ENCODE assay signal across 33 cellular contexts in genomic region chr11:119928047-119928446, GRCh38.
"Had no signal": no experiment of that assay in that cellular context is flagged by ENCODE, and none has a peak within 500 bp of the region (broad histone marks: within the 10 kb centered on the region; RNA-seq: fewer than 3 reads in every experiment).

No MANE protein-coding gene starts in this region.

- H3K27ac Mint-ChIP-seq: activated B cell treated with CpG ODN at 0.5 μM for 24 hours; activated CD4-positive, alpha-beta memory T cell treated with anti-CD3 and anti-CD28 coated beads, Interleukin-2, amount 10 ng/mL, durations not matched to agents 7 days and 5 days; activated CD8-positive, alpha-beta memory T cell treated with anti-CD3 and anti-CD28 coated beads, Interleukin-2, amount 10 ng/mL, durations not matched to agents 7 days and 5 days; activated naive CD4-positive, alpha-beta T cell treated with anti-CD3 and anti-CD28 coated beads, Interleukin-2, amount 10 ng/mL, durations not matched to agents 7 days and 5 days; activated naive CD8-positive, alpha-beta T cell had no signal

- H3K36me3 Mint-ChIP-seq: activated CD8-positive, alpha-beta memory T cell treated with anti-CD3 and anti-CD28 coated beads, Interleukin-2, amount 10 ng/mL, durations not matched to agents 7 days and 5 days; activated naive CD4-positive, alpha-beta T cell treated with anti-CD3 and anti-CD28 coated beads, Interleukin-2, amount 10 ng/mL, durations not matched to agents 7 days and 5 days; activated naive CD8-positive, alpha-beta T cell had no signal

- H3K4me3 Mint-ChIP-seq: activated B cell treated with CpG ODN at 0.5 μM for 24 hours; activated CD4-positive, alpha-beta memory T cell treated with anti-CD3 and anti-CD28 coated beads, Interleukin-2, amount 10 ng/mL, durations not matched to agents 7 days and 5 days; activated CD8-positive, alpha-beta memory T cell treated with anti-CD3 and anti-CD28 coated beads, Interleukin-2, amount 10 ng/mL, durations not matched to agents 7 days and 5 days; activated naive CD4-positive, alpha-beta T cell treated with anti-CD3 and anti-CD28 coated beads, Interleukin-2, amount 10 ng/mL, durations not matched to agents 7 days and 5 days; activated naive CD8-positive, alpha-beta T cell; central memory CD8-positive, alpha-beta T cell had no signal

- H3K27me3 Mint-ChIP-seq: activated naive CD4-positive, alpha-beta T cell treated with anti-CD3 and anti-CD28 coated beads, Interleukin-2, amount 10 ng/mL, durations not matched to agents 7 days and 5 days had no signal

- H3K9me3 Mint-ChIP-seq: activated B cell treated with CpG ODN at 0.5 μM for 24 hours; activated CD4-positive, alpha-beta memory T cell treated with anti-CD3 and anti-CD28 coated beads, Interleukin-2, amount 10 ng/mL, durations not matched to agents 7 days and 5 days; activated naive CD4-positive, alpha-beta T cell treated with anti-CD3 and anti-CD28 coated beads, Interleukin-2, amount 10 ng/mL, durations not matched to agents 7 days and 5 days; central memory CD8-positive, alpha-beta T cell had no signal

- H3K9me3 ChIP-seq: MG63, SJCRH30 had no signal

- H3K27ac ChIP-seq: brain microvascular endothelial cell, SJCRH30, SK-N-MC, VCaP had no signal

- H3K36me3 ChIP-seq: brain microvascular endothelial cell, MG63, SJCRH30 had no signal

- H3K4me1 Mint-ChIP-seq: activated B cell treated with CpG ODN at 0.5 μM for 24 hours; activated CD4-positive, alpha-beta memory T cell treated with anti-CD3 and anti-CD28 coated beads, Interleukin-2, amount 10 ng/mL, durations not matched to agents 7 days and 5 days; activated CD8-positive, alpha-beta memory T cell treated with anti-CD3 and anti-CD28 coated beads, Interleukin-2, amount 10 ng/mL, durations not matched to agents 7 days and 5 days; activated naive CD4-positive, alpha-beta T cell treated with anti-CD3 and anti-CD28 coated beads, Interleukin-2, amount 10 ng/mL, durations not matched to agents 7 days and 5 days; central memory CD8-positive, alpha-beta T cell had no signal

- DNase-seq: activated B cell treated with CpG ODN at 0.5 μM for 24 hours; activated CD4-positive, alpha-beta memory T cell treated with anti-CD3 and anti-CD28 coated beads, Interleukin-2, amount 10 ng/mL, durations not matched to agents 7 days and 5 days; activated CD4-positive, alpha-beta T cell treated with anti-CD3 and anti-CD28 coated beads for 48 hours; activated CD4-positive, CD25-positive, alpha-beta regulatory T cell treated with anti-CD3 and anti-CD28 coated beads, Interleukin-2, amount 50 U/mL, for 72 hours; activated CD8-positive, alpha-beta memory T cell treated with anti-CD3 and anti-CD28 coated beads for 24 hours; activated CD8-positive, alpha-beta memory T cell treated with anti-CD3 and anti-CD28 coated beads, Interleukin-2, amount 10 ng/mL, durations not matched to agents 7 days and 5 days; activated CD8-positive, alpha-beta memory T cell treated with anti-CD3 and anti-CD28 coated beads, Interleukin-2, amount 50 U/mL, for 48 hours; activated effector memory CD4-positive, alpha-beta T cell treated with Interleukin-2 at 50 U/mL for 16 hours; activated naive CD4-positive, alpha-beta T cell treated with anti-CD3 and anti-CD28 coated beads, Interleukin-2, amount 10 ng/mL, durations not matched to agents 7 days and 5 days; activated T-cell treated with anti-CD3 and anti-CD28 coated beads, Interleukin-2, amount 50 U/mL, for 48 hours; amniotic stem cell; aorta; brain microvascular endothelial cell; Kasumi-1; KG1; MG63; NCI-H1048; NCI-H1105 treated with DMSO at 0.1 percent for 48 hours; NCI-H1436; NCI-H1694; NCI-H1930; NCI-H2081 treated with DMSO at 0.1 percent for 48 hours; NCI-H510A; NCI-H526; NCI-H748 treated with DMSO at 0.1 percent for 48 hours; NK-92 treated with Interleukin-12 subunit alpha and Interleukin-12 subunit beta, amount 100 ng/mL, for 24 hours; SHP77; SJCRH30; T1000 had no signal

- H3K4me3 ChIP-seq: MG63, SJCRH30, SK-N-MC had no signal

- H3K4me1 ChIP-seq: SJCRH30 had no signal

- H3K27me3 ChIP-seq: brain microvascular endothelial cell, SJCRH30 had no signal

- ATAC-seq: activated CD8-positive, alpha-beta memory T cell treated with anti-CD3 and anti-CD28 coated beads, Interleukin-2, amount 10 ng/mL, durations not matched to agents 7 days and 5 days had no signal
